In the genomic region with DNA sequence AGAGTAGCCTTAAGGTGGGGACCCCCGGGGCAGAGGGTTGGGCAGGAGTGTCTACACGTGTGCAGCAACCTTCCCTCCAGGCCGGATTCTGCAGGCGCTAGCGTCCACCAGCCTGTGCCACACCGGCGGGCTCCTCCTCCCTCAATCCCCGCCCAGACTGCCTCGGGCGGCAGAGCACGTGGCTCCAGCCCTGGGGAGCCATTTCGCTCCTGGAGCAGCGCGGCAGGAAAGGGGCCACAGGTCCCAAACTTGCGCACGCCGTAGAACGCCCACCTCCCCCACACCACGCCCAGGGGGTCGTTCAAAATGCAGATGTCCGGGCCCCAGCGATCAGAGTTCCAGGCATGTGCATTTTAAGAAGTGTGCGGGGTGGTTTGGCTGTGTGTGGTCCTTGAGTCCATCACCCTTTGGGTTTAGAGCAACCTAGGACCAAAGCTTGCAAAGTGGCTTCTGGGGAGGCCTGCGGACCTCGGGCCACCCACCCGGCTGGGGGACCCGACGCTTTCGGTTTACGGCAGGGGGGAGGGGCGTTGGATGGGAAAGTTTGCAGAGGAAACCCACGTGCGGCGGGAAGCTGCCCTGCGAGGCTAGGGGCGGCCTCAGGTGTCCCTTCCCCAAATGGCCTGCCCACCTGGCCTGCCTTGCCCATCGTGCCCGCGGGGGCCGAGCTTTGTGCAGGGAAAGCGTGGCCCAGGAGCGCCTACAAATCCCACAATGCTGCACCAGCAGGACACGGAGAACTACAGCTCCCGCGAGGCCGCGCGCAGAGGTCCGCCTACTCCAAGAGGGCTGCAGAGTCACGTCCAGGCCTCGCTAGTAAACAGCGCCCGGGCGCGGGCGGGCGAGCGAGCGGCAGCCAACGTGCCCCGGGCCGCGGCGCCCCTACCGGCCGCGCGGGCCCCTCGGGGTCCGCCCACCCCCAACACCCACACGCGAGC, we compare ENCODE assay signal across 1 cellular context.
TF ChIP-seq lines count a peak whose summit lies in the region.

No MANE protein-coding gene starts in this region.

TF ChIP-seq in GM12878, 131 proteins besides CTCF, POLR2A, EP300 and RAD21 (continues in another document):
- TF ChIP-seq, protein P1, sequence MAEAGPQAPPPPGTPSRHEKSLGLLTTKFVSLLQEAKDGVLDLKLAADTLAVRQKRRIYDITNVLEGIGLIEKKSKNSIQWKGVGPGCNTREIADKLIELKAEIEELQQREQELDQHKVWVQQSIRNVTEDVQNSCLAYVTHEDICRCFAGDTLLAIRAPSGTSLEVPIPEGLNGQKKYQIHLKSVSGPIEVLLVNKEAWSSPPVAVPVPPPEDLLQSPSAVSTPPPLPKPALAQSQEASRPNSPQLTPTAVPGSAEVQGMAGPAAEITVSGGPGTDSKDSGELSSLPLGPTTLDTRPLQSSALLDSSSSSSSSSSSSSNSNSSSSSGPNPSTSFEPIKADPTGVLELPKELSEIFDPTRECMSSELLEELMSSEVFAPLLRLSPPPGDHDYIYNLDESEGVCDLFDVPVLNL (IDR thresholded peaks at IDR 0.05; ENCODE audit: low read depth, low read length), result no peak; the same call in 1 of the 2 replicates
- no peak for TF ChIP-seq CBFB (IDR thresholded peaks at IDR 0.05; ENCODE audit: low read depth)
- TF ChIP-seq, protein P2, sequence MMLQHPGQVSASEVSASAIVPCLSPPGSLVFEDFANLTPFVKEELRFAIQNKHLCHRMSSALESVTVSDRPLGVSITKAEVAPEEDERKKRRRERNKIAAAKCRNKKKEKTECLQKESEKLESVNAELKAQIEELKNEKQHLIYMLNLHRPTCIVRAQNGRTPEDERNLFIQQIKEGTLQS (IDR thresholded peaks at IDR 0.05; ENCODE audit: borderline replicate concordance, extremely low read depth, low read depth, low read length), result peak; percentile 14; the same call in 1 of the 2 replicates
- no peak for TF ChIP-seq NFYA (IDR thresholded peaks at IDR 0.05; ENCODE audit: borderline replicate concordance, low read depth, low read length)
- peak; percentile 18 for TF ChIP-seq RELA (IDR thresholded peaks at IDR 0.05; ENCODE audit: borderline replicate concordance, partially characterized antibody)
- TF ChIP-seq POLR2AphosphoS5 (IDR thresholded peaks at IDR 0.05; ENCODE audit: low read length), result peak; percentile 85
- TF ChIP-seq ZNF384 (IDR thresholded peaks at IDR 0.05; ENCODE audit: borderline replicate concordance, low read depth, low read length), result no peak
- TF ChIP-seq, protein P3, sequence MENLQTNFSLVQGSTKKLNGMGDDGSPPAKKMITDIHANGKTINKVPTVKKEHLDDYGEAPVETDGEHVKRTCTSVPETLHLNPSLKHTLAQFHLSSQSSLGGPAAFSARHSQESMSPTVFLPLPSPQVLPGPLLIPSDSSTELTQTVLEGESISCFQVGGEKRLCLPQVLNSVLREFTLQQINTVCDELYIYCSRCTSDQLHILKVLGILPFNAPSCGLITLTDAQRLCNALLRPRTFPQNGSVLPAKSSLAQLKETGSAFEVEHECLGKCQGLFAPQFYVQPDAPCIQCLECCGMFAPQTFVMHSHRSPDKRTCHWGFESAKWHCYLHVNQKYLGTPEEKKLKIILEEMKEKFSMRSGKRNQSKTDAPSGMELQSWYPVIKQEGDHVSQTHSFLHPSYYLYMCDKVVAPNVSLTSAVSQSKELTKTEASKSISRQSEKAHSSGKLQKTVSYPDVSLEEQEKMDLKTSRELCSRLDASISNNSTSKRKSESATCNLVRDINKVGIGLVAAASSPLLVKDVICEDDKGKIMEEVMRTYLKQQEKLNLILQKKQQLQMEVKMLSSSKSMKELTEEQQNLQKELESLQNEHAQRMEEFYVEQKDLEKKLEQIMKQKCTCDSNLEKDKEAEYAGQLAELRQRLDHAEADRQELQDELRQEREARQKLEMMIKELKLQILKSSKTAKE (IDR thresholded peaks at IDR 0.05; ENCODE audit: low read depth, poor library complexity, severe bottlenecking), result no peak
- peak; percentile 62; the same call in 1 of the 3 replicates for TF ChIP-seq POU2F2 (IDR thresholded peaks at IDR 0.05; ENCODE audit: borderline replicate concordance, low read depth, low read length)
- no peak for TF ChIP-seq FOXM1 (IDR thresholded peaks at IDR 0.05; ENCODE audit: low read depth, low read length)
- TF ChIP-seq, protein P4, sequence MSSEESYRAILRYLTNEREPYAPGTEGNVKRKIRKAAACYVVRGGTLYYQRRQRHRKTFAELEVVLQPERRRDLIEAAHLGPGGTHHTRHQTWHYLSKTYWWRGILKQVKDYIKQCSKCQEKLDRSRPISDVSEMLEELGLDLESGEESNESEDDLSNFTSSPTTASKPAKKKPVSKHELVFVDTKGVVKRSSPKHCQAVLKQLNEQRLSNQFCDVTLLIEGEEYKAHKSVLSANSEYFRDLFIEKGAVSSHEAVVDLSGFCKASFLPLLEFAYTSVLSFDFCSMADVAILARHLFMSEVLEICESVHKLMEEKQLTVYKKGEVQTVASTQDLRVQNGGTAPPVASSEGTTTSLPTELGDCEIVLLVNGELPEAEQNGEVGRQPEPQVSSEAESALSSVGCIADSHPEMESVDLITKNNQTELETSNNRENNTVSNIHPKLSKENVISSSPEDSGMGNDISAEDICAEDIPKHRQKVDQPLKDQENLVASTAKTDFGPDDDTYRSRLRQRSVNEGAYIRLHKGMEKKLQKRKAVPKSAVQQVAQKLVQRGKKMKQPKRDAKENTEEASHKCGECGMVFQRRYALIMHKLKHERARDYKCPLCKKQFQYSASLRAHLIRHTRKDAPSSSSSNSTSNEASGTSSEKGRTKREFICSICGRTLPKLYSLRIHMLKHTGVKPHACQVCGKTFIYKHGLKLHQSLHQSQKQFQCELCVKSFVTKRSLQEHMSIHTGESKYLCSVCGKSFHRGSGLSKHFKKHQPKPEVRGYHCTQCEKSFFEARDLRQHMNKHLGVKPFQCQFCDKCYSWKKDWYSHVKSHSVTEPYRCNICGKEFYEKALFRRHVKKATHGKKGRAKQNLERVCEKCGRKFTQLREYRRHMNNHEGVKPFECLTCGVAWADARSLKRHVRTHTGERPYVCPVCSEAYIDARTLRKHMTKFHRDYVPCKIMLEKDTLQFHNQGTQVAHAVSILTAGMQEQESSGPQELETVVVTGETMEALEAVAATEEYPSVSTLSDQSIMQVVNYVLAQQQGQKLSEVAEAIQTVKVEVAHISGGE (CRISPR knock-in tag; IDR thresholded peaks at IDR 0.05), result no peak
- peak; percentile 95 for TF ChIP-seq MXI1 (IDR thresholded peaks at IDR 0.05; ENCODE audit: low read depth, low read length)
- TF ChIP-seq, protein P5, sequence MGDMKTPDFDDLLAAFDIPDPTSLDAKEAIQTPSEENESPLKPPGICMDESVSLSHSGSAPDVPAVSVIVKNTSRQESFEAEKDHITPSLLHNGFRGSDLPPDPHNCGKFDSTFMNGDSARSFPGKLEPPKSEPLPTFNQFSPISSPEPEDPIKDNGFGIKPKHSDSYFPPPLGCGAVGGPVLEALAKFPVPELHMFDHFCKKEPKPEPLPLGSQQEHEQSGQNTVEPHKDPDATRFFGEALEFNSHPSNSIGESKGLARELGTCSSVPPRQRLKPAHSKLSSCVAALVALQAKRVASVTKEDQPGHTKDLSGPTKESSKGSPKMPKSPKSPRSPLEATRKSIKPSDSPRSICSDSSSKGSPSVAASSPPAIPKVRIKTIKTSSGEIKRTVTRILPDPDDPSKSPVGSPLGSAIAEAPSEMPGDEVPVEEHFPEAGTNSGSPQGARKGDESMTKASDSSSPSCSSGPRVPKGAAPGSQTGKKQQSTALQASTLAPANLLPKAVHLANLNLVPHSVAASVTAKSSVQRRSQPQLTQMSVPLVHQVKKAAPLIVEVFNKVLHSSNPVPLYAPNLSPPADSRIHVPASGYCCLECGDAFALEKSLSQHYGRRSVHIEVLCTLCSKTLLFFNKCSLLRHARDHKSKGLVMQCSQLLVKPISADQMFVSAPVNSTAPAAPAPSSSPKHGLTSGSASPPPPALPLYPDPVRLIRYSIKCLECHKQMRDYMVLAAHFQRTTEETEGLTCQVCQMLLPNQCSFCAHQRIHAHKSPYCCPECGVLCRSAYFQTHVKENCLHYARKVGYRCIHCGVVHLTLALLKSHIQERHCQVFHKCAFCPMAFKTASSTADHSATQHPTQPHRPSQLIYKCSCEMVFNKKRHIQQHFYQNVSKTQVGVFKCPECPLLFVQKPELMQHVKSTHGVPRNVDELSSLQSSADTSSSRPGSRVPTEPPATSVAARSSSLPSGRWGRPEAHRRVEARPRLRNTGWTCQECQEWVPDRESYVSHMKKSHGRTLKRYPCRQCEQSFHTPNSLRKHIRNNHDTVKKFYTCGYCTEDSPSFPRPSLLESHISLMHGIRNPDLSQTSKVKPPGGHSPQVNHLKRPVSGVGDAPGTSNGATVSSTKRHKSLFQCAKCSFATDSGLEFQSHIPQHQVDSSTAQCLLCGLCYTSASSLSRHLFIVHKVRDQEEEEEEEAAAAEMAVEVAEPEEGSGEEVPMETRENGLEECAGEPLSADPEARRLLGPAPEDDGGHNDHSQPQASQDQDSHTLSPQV (IDR thresholded peaks at IDR 0.05), result no peak
- no peak for TF ChIP-seq IRF4 (IDR thresholded peaks at IDR 0.05; ENCODE audit: low read depth, low read length)
- no peak; the same call in 1 of the 2 replicates for TF ChIP-seq HDGF (IDR thresholded peaks at IDR 0.05)
- TF ChIP-seq, protein P6, sequence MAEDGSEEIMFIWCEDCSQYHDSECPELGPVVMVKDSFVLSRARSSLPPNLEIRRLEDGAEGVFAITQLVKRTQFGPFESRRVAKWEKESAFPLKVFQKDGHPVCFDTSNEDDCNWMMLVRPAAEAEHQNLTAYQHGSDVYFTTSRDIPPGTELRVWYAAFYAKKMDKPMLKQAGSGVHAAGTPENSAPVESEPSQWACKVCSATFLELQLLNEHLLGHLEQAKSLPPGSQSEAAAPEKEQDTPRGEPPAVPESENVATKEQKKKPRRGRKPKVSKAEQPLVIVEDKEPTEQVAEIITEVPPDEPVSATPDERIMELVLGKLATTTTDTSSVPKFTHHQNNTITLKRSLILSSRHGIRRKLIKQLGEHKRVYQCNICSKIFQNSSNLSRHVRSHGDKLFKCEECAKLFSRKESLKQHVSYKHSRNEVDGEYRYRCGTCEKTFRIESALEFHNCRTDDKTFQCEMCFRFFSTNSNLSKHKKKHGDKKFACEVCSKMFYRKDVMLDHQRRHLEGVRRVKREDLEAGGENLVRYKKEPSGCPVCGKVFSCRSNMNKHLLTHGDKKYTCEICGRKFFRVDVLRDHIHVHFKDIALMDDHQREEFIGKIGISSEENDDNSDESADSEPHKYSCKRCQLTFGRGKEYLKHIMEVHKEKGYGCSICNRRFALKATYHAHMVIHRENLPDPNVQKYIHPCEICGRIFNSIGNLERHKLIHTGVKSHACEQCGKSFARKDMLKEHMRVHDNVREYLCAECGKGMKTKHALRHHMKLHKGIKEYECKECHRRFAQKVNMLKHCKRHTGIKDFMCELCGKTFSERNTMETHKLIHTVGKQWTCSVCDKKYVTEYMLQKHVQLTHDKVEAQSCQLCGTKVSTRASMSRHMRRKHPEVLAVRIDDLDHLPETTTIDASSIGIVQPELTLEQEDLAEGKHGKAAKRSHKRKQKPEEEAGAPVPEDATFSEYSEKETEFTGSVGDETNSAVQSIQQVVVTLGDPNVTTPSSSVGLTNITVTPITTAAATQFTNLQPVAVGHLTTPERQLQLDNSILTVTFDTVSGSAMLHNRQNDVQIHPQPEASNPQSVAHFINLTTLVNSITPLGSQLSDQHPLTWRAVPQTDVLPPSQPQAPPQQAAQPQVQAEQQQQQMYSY (CRISPR knock-in tag; IDR thresholded peaks at IDR 0.05), result no peak
- peak; percentile 53 for TF ChIP-seq SP1 (IDR thresholded peaks at IDR 0.05; ENCODE audit: low read depth, low read length)
- no peak for TF ChIP-seq STAT3 (IDR thresholded peaks at IDR 0.05; ENCODE audit: low read depth, low read length)
- TF ChIP-seq, protein P7, sequence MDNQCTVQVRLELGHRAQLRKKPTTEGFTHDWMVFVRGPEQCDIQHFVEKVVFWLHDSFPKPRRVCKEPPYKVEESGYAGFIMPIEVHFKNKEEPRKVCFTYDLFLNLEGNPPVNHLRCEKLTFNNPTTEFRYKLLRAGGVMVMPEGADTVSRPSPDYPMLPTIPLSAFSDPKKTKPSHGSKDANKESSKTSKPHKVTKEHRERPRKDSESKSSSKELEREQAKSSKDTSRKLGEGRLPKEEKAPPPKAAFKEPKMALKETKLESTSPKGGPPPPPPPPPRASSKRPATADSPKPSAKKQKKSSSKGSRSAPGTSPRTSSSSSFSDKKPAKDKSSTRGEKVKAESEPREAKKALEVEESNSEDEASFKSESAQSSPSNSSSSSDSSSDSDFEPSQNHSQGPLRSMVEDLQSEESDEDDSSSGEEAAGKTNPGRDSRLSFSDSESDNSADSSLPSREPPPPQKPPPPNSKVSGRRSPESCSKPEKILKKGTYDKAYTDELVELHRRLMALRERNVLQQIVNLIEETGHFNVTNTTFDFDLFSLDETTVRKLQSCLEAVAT (IDR thresholded peaks at IDR 0.05), result peak; percentile 78
- no peak for TF ChIP-seq TCF12 (IDR thresholded peaks at IDR 0.05; ENCODE audit: low read depth, low read length)
- no peak for TF ChIP-seq EED (IDR thresholded peaks at IDR 0.05; ENCODE audit: low read depth)
- TF ChIP-seq, protein P8, sequence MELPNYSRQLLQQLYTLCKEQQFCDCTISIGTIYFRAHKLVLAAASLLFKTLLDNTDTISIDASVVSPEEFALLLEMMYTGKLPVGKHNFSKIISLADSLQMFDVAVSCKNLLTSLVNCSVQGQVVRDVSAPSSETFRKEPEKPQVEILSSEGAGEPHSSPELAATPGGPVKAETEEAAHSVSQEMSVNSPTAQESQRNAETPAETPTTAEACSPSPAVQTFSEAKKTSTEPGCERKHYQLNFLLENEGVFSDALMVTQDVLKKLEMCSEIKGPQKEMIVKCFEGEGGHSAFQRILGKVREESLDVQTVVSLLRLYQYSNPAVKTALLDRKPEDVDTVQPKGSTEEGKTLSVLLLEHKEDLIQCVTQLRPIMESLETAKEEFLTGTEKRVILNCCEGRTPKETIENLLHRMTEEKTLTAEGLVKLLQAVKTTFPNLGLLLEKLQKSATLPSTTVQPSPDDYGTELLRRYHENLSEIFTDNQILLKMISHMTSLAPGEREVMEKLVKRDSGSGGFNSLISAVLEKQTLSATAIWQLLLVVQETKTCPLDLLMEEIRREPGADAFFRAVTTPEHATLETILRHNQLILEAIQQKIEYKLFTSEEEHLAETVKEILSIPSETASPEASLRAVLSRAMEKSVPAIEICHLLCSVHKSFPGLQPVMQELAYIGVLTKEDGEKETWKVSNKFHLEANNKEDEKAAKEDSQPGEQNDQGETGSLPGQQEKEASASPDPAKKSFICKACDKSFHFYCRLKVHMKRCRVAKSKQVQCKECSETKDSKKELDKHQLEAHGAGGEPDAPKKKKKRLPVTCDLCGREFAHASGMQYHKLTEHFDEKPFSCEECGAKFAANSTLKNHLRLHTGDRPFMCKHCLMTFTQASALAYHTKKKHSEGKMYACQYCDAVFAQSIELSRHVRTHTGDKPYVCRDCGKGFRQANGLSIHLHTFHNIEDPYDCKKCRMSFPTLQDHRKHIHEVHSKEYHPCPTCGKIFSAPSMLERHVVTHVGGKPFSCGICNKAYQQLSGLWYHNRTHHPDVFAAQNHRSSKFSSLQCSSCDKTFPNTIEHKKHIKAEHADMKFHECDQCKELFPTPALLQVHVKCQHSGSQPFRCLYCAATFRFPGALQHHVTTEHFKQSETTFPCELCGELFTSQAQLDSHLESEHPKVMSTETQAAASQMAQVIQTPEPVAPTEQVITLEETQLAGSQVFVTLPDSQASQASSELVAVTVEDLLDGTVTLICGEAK (IDR thresholded peaks at IDR 0.05; ENCODE audit: borderline replicate concordance), result no peak
- no peak for TF ChIP-seq TCF7 (IDR thresholded peaks at IDR 0.05; ENCODE audit: borderline replicate concordance)
- TF ChIP-seq TAF1 (IDR thresholded peaks at IDR 0.05; ENCODE audit: borderline replicate concordance, low read depth, low read length), result peak; percentile 64; the same call in 1 of the 2 replicates
- no peak for TF ChIP-seq ZBED1 (IDR thresholded peaks at IDR 0.05; ENCODE audit: borderline replicate concordance)
- TF ChIP-seq MTA3 (IDR thresholded peaks at IDR 0.05; ENCODE audit: borderline replicate concordance, low read length), result no peak
- no peak for TF ChIP-seq SREBF2 (IDR thresholded peaks at IDR 0.05; ENCODE audit: low read length)
- TF ChIP-seq KDM1A (IDR thresholded peaks at IDR 0.05; ENCODE audit: borderline replicate concordance), result no peak
